9 cellular contexts compared by ENCODE assay signal in genomic region chr11:57777969-57778317, GRCh38. TPM values are rescaled to one million over a fixed set of nuclear protein-coding genes. Genes with fewer than 3 reads are reported as not detected.
DNase-seq lines count a peak whose midpoint lies in the region; ATAC-seq and TF ChIP-seq lines count a peak whose summit lies in the region.
"Had no signal": no experiment of that assay in that cellular context is flagged by ENCODE, and none has a peak within 500 bp of the region (broad histone marks: within the 10 kb centered on the region; RNA-seq: fewer than 3 reads in every experiment).

No MANE protein-coding gene starts in this region.

- H4K20me1 ChIP-seq in BLaER1 treated with 17β-estradiol and CSF1 and Interleukin-3, amounts not matched to agents 10 nM and 100 nM = peaks cover 0 to 25% (median 0%) of the 10 kb centered on the region in 11 experiments; a peak in 3 of 22 replicates

- H3K9me3 ChIP-seq in BLaER1 treated with 17β-estradiol and CSF1 and Interleukin-3, amounts not matched to agents 10 nM and 100 nM (replicated peaks in 1 of 11) = no peaks in the 10 kb centered on the region
- H3K9me3 ChIP-seq in heart left ventricle = no peaks in the 10 kb centered on the region
- H3K9me3 ChIP-seq: HAP-1 had no signal

- H3K27ac ChIP-seq in BLaER1 treated with 17β-estradiol and CSF1 and Interleukin-3, amounts not matched to agents 10 nM and 100 nM = peak overlapping the region in 8 of 11 experiments; percentile 11 to 66 (median 52); a peak in 15 of 22 replicates
- peak overlapping the region; percentile 77 to 97 (median 91) for H3K27ac ChIP-seq in heart left ventricle

- no peak for TF ChIP-seq CTCF in WI38 (IDR thresholded peaks at IDR 0.05; ENCODE audit: low read depth, low read length)
- no peak for TF ChIP-seq CTCF in heart left ventricle (IDR thresholded peaks at IDR 0.05)

- H3K4me2 ChIP-seq in BLaER1 treated with 17β-estradiol and CSF1 and Interleukin-3, amounts not matched to agents 10 nM and 100 nM = peak overlapping the region; percentile 65 to 89 (median 80)

- peak; percentile 9 to 45 (median 12) for ATAC-seq in heart left ventricle
- ATAC-seq in activated CD4-positive, CD25-positive, alpha-beta regulatory T cell treated with anti-CD3 and anti-CD28 coated beads, Interleukin-2, amount 50 U/mL, for 24 hours = no peak

- DNase-seq in heart left ventricle = peak in 2 of 5 donors; percentile 35 to 50
- DNase-seq in pons (ENCODE audit: low spot score) = peak; percentile 60
- no peak for DNase-seq in 8988T
- no peak for DNase-seq in activated CD4-positive, alpha-beta T cell treated with anti-CD3 and anti-CD28 coated beads, Interleukin-2, amount 50 U/mL, for 4 hours
- DNase-seq in activated CD4-positive, alpha-beta T cell treated with anti-CD3 and anti-CD28 coated beads for 48 hours = no peak

- WGBS in heart left ventricle, 4 donors = 2 to 15% (median 11%) methylated on average over 3 of the region's 3 CpGs

- peaks cover 46 to 82% (median 51%) of the 10 kb centered on the region in 10 experiments for H3K4me1 ChIP-seq in BLaER1 treated with 17β-estradiol and CSF1 and Interleukin-3, amounts not matched to agents 10 nM and 100 nM
- H3K4me1 ChIP-seq in heart left ventricle = peaks cover 28 to 100% (median 97%) of the 10 kb centered on the region in 12 donors

- TF ChIP-seq POLR2A in heart left ventricle (IDR thresholded peaks at IDR 0.05) = no peak

- intact Hi-C loops in heart left ventricle (cut with DNase I) = loop anchor here in 4 of 10 donors (2.0 to 10.0 kb wide), 3 partner anchors 15 to 247 kb away; partner anchors contain the start of gene OR9Q1 (in 1 of the 4)

- no peak overlapping the region for H3K4me3 ChIP-seq in BLaER1 treated with 17β-estradiol and CSF1 and Interleukin-3, amounts not matched to agents 10 nM and 100 nM
- peak overlapping the region; percentile 42 for H3K4me3 ChIP-seq in WI38 (ENCODE audit: low read depth, low read length)
- peak overlapping the region in 11 of 12 donors; percentile 7 to 51 (median 23) for H3K4me3 ChIP-seq in heart left ventricle
- H3K4me3 ChIP-seq: HAP-1 had no signal

- H3K9ac ChIP-seq in BLaER1 treated with 17β-estradiol and CSF1 and Interleukin-3, amounts not matched to agents 10 nM and 100 nM = peak overlapping the region in 8 of 11 experiments; percentile 14 to 49 (median 35); a peak in 10 of 22 replicates

- H3K36me3 ChIP-seq in BLaER1 treated with 17β-estradiol and CSF1 and Interleukin-3, amounts not matched to agents 10 nM and 100 nM = no peaks in the 10 kb centered on the region
- no peaks in the 10 kb centered on the region for H3K36me3 ChIP-seq in heart left ventricle

- no peaks in the 10 kb centered on the region for H3K27me3 ChIP-seq in BLaER1 treated with 17β-estradiol and CSF1 and Interleukin-3, amounts not matched to agents 10 nM and 100 nM
- no peaks in the 10 kb centered on the region for H3K27me3 ChIP-seq in heart left ventricle

RNA-seq across cellular contexts. Expression of gene CTNND1, which starts 16.3 kb away (rescaled TPM):
- 100 to 1,000 TPM in 1 of 9 donors, 10 to 100 TPM in 8; 51.4 to 105 (median 60.8) TPM for total RNA-seq in heart left ventricle
- 10 to 100 TPM; 19.7 to 40.3 TPM for polyA plus RNA-seq in heart left ventricle

RNA-seq across cellular contexts. Expression of gene BTBD18, which starts 26.3 kb away (rescaled TPM):
- total RNA-seq in heart left ventricle = not detected
- under 1 TPM in 1 of 2 donors, not detected in 1; 0.11 TPM for polyA plus RNA-seq in heart left ventricle

RNA-seq across cellular contexts. Expression of gene SELENOH, which starts 36.7 kb away (rescaled TPM):
- total RNA-seq in heart left ventricle = 100 to 1,000 TPM in 1 of 9 donors, 10 to 100 TPM in 8; 56.8 to 134 (median 85.7) TPM
- 100 to 1,000 TPM in 1 of 2 donors, 10 to 100 TPM in 1; 68.8 to 116 TPM for polyA plus RNA-seq in heart left ventricle

Comparison
In these comparisons a context has a peak if more than half of its experiments do, and no peak if none do; other contexts are left out.
1. H3K4me3 ChIP-seq: peak in WI38 (single experiment) and heart left ventricle (11 of 12); none in BLaER1 treated with 17β-estradiol and CSF1 and Interleukin-3, amounts not matched to agents 10 nM and 100 nM (0 of 10).
2. ATAC-seq: peak in heart left ventricle (4 of 4); none in activated CD4-positive, CD25-positive, alpha-beta regulatory T cell treated with anti-CD3 and anti-CD28 coated beads, Interleukin-2, amount 50 U/mL, for 24 hours (0 of 2).